In genomic region chr16:70610273-70611223, GRCh38 we compare ENCODE assay signal across 26 cellular contexts. TPM values are rescaled to one million over a fixed set of nuclear protein-coding genes. Genes with fewer than 3 reads are reported as not detected.
A peak's percentile ranks its signal among the peaks of the same experiment; 100 is the strongest.
DNase-seq lines count a peak whose midpoint lies in the region; ATAC-seq, FAIRE-seq and TF ChIP-seq lines count a peak whose summit lies in the region.
"Had no signal": no experiment of that assay in that cellular context is flagged by ENCODE, and none has a peak within 500 bp of the region (broad histone marks: within the 10 kb centered on the region; RNA-seq: fewer than 3 reads in every experiment).

No MANE protein-coding gene starts in this region.

- no peak overlapping the region for H3K4me3 ChIP-seq in A549
- no peak overlapping the region for H3K4me3 ChIP-seq in body of pancreas
- H3K4me3 ChIP-seq in neuronal stem cell (ENCODE audit: low read length in 2 of 2), result no peak overlapping the region
- H3K4me3 ChIP-seq: BLaER1 treated with 17β-estradiol and CSF1 and Interleukin-3, amounts not matched to agents 10 nM and 100 nM; dorsolateral prefrontal cortex; lung; pancreas; SJCRH30 had no signal

- no peak overlapping the region for H3K4me2 ChIP-seq in A549
- H3K4me2 ChIP-seq in neuronal stem cell (ENCODE audit: insufficient read depth, low read length, poor library complexity, severe bottlenecking), result no peak overlapping the region
- H3K4me2 ChIP-seq: BLaER1 treated with 17β-estradiol and CSF1 and Interleukin-3, amounts not matched to agents 10 nM and 100 nM had no signal

- no peaks in the 10 kb centered on the region for H3K4me1 Mint-ChIP-seq in stimulated activated naive CD8-positive, alpha-beta T cell treated with anti-CD3 and anti-CD28 coated beads, Interleukin-15, amount 100 ng/mL, for 72 hours
- H3K4me1 Mint-ChIP-seq: activated naive CD4-positive, alpha-beta T cell treated with anti-CD3 and anti-CD28 coated beads, Interleukin-2, amount 50 U/mL, for 24 hours; brain; naive B cell had no signal

- 67% methylated on average over 18 of the region's 18 CpGs for WGBS in A549 (ENCODE audit: missing lambda C conversion rate)
- WGBS in body of pancreas, 2 donors, result 77 to 82% methylated on average over 18 of the region's 18 CpGs
- WGBS in neuronal stem cell (ENCODE audit: extremely low coverage in 2 of 2, insufficient read length in 2 of 2, insufficient replicate concordance in 1 of 2), 2 donors, result no CpG with 5 or more reads among the region's 18 CpGs

- no peak overlapping the region for H3K4ac ChIP-seq in neuronal stem cell (ENCODE audit: low read length)

- intact Hi-C loops in body of pancreas (cut with DNase I) (no loop called here), left cardiac atrium (cut with DNase I) (no loop called here)

- no peak for TF ChIP-seq EP300 in A549 (IDR thresholded peaks at IDR 0.05)

- no peak overlapping the region for H3K27ac Mint-ChIP-seq in stimulated activated naive CD8-positive, alpha-beta T cell treated with anti-CD3 and anti-CD28 coated beads, Interleukin-15, amount 100 ng/mL, for 72 hours
- H3K27ac Mint-ChIP-seq in activated naive CD4-positive, alpha-beta T cell treated with anti-CD3 and anti-CD28 coated beads, Interleukin-2, amount 50 U/mL, for 72 hours, result no peak overlapping the region
- H3K27ac Mint-ChIP-seq: activated CD8-positive, alpha-beta T cell treated with anti-CD3 and anti-CD28 coated beads, Interleukin-2, amount 10 ng/mL, durations not matched to agents 7 days and 5 days; activated naive CD4-positive, alpha-beta T cell treated with anti-CD3 and anti-CD28 coated beads, Interleukin-2, amount 50 U/mL, for 24 hours; brain; naive B cell; T-helper 1 cell treated with Interleukin-12 subunit alpha and Interleukin-12 subunit beta and Interleukin-4 antibody, amounts not matched to agents 30 μg/mL and 1 μg/mL, for 36 hours had no signal

- H3K14ac ChIP-seq in neuronal stem cell (ENCODE audit: low read length), result no peak overlapping the region

- H2BK12ac ChIP-seq in neuronal stem cell (ENCODE audit: low read length), result no peak overlapping the region

- no peak overlapping the region for H2BK5ac ChIP-seq in neuronal stem cell (ENCODE audit: low read length)

- H3K4me1 ChIP-seq in A549, result no peaks in the 10 kb centered on the region
- H3K4me1 ChIP-seq in body of pancreas, result peaks cover 11% of the 10 kb centered on the region
- no peaks in the 10 kb centered on the region for H3K4me1 ChIP-seq in neuronal stem cell (ENCODE audit: control insufficient read depth in 2 of 2, insufficient read depth in 1 of 2, low read depth in 1 of 2, low read length in 2 of 2)
- H3K4me1 ChIP-seq: BLaER1 treated with 17β-estradiol and CSF1 and Interleukin-3, amounts not matched to agents 10 nM and 100 nM; SJCRH30 had no signal

- no peak for TF ChIP-seq POLR2A in A549 (IDR thresholded peaks at IDR 0.05; ENCODE audit: low read length)
- no peak for TF ChIP-seq POLR2A in body of pancreas (IDR thresholded peaks at IDR 0.05)

- H3K36me3 ChIP-seq in body of pancreas (replicated peaks in 1 of 2; ENCODE audit: insufficient read depth in 1 of 2, low read depth in 2 of 2) (no peaks in the 10 kb centered on the region), neuronal stem cell (replicated peaks in 1 of 2; ENCODE audit: control insufficient read depth in 2 of 2, insufficient read depth in 2 of 2, low read length in 2 of 2) (no peaks in the 10 kb centered on the region)
- H3K36me3 ChIP-seq: BLaER1 treated with 17β-estradiol and CSF1 and Interleukin-3, amounts not matched to agents 10 nM and 100 nM; pancreas; SJCRH30 had no signal

- no peak overlapping the region for H2BK120ac ChIP-seq in neuronal stem cell (ENCODE audit: low read depth, low read length)

- no peaks in the 10 kb centered on the region for H3K27me3 Mint-ChIP-seq in stimulated activated naive CD8-positive, alpha-beta T cell treated with anti-CD3 and anti-CD28 coated beads, Interleukin-15, amount 100 ng/mL, for 72 hours
- H3K27me3 Mint-ChIP-seq: activated naive CD4-positive, alpha-beta T cell treated with anti-CD3 and anti-CD28 coated beads, Interleukin-2, amount 50 U/mL, for 24 hours had no signal

- FAIRE-seq in A549 (lab: Jason Lieb, UNC), result no peak
- FAIRE-seq: A204.1, pancreas had no signal

- H3K9ac ChIP-seq in neuronal stem cell (ENCODE audit: low read depth, low read length, poor library complexity), result no peak overlapping the region
- H3K9ac ChIP-seq: BLaER1 treated with 17β-estradiol and CSF1 and Interleukin-3, amounts not matched to agents 10 nM and 100 nM had no signal

- no peak overlapping the region for H4K91ac ChIP-seq in neuronal stem cell (ENCODE audit: low read depth, low read length, poor library complexity)

- no peaks in the 10 kb centered on the region for H3K9me3 Mint-ChIP-seq in stimulated activated naive CD8-positive, alpha-beta T cell treated with anti-CD3 and anti-CD28 coated beads, Interleukin-15, amount 100 ng/mL, for 72 hours
- no peaks in the 10 kb centered on the region for H3K9me3 Mint-ChIP-seq in activated naive CD4-positive, alpha-beta T cell treated with anti-CD3 and anti-CD28 coated beads, Interleukin-2, amount 50 U/mL, for 72 hours
- H3K9me3 Mint-ChIP-seq: activated naive CD4-positive, alpha-beta T cell treated with anti-CD3 and anti-CD28 coated beads, Interleukin-2, amount 50 U/mL, for 24 hours; brain; naive B cell; T-helper 1 cell treated with Interleukin-12 subunit alpha and Interleukin-12 subunit beta and Interleukin-4 antibody, amounts not matched to agents 30 μg/mL and 1 μg/mL, for 36 hours had no signal

- no peak for DNase-seq in A549 (ENCODE audit: low read depth in 1 of 2, low spot score in 1 of 2)
- DNase-seq in body of pancreas, result peak in 3 of 4 donors; percentile 28 to 53 (median 33)
- peak; percentile 46 for DNase-seq in left cardiac atrium
- DNase-seq in neuronal stem cell (ENCODE audit: low spot score), result no peak
- DNase-seq in activated T-cell treated with anti-CD3 and anti-CD28 coated beads, Interleukin-2, amount 50 U/mL, for 1 hour, result no peak
- no peak for DNase-seq in NCI-H2196 (lab: John Stamatoyannopoulos, UW; ENCODE audit: unreplicated experiment)
- no peak for DNase-seq in stimulated activated naive CD8-positive, alpha-beta T cell treated with anti-CD3 and anti-CD28 coated beads, Interleukin-15, amount 100 ng/mL, for 72 hours
- no peak for DNase-seq in activated naive CD4-positive, alpha-beta T cell treated with anti-CD3 and anti-CD28 coated beads, Interleukin-2, amount 50 U/mL, for 72 hours (ENCODE audit: low spot score in 2 of 2)
- DNase-seq: activated CD8-positive, alpha-beta T cell treated with anti-CD3 and anti-CD28 coated beads, Interleukin-2, amount 10 ng/mL, durations not matched to agents 7 days and 5 days; activated T-cell treated with anti-CD3 and anti-CD28 coated beads, Interleukin-2, amount 50 U/mL, for 48 hours; EL; naive B cell; NCI-H1417 treated with DMSO at 0.1 percent for 48 hours; NCI-H2171; NCI-H748 treated with DMSO at 0.1 percent for 48 hours; OCI-M1; pancreas; SJCRH30; stimulated activated CD4-positive, alpha-beta T cell treated with anti-CD3 and anti-CD28 coated beads, Interleukin-2, amount 100 ng/mL, for 48 hours had no signal

- ATAC-seq in A549 (peak; percentile 38 to 56; a peak in 2 of 6 replicates), body of pancreas (peak; percentile 30), left cardiac atrium (peak; percentile 49 to 59)
- ATAC-seq in stimulated activated naive CD8-positive, alpha-beta T cell treated with anti-CD3 and anti-CD28 coated beads, Interleukin-15, amount 100 ng/mL, for 72 hours, result no peak
- no peak for ATAC-seq in activated naive CD4-positive, alpha-beta T cell treated with anti-CD3 and anti-CD28 coated beads, Interleukin-2, amount 50 U/mL, for 72 hours
- ATAC-seq: activated CD8-positive, alpha-beta T cell treated with anti-CD3 and anti-CD28 coated beads, Interleukin-2, amount 10 ng/mL, durations not matched to agents 7 days and 5 days; pancreas had no signal

- TF ChIP-seq RAD21 in A549 (conservative IDR thresholded peaks at IDR 0.05 in 1 of 2, IDR thresholded peaks at IDR 0.05 in 1 of 2), result no peak

- no peak overlapping the region for H4K8ac ChIP-seq in neuronal stem cell (ENCODE audit: low read depth, low read length)

- TF ChIP-seq CTCF in A549 (IDR thresholded peaks at IDR 0.05) (no peak), body of pancreas (IDR thresholded peaks at IDR 0.05) (no peak)

- H3K23ac ChIP-seq in neuronal stem cell (ENCODE audit: low read depth, low read length, poor library complexity), result no peak overlapping the region

- H2AFZ ChIP-seq in neuronal stem cell (ENCODE audit: low read length), result no peak overlapping the region

- no peaks in the 10 kb centered on the region for H3K79me1 ChIP-seq in neuronal stem cell (ENCODE audit: low read depth, low read length)

- H2BK15ac ChIP-seq in neuronal stem cell (ENCODE audit: low read length), result no peak overlapping the region

- no peaks in the 10 kb centered on the region for H3K27me3 ChIP-seq in body of pancreas
- no peaks in the 10 kb centered on the region for H3K27me3 ChIP-seq in neuronal stem cell (ENCODE audit: control insufficient read depth in 3 of 3, insufficient read depth in 3 of 3, low read depth in 1 of 3, low read length in 3 of 3)
- H3K27me3 ChIP-seq: BLaER1 treated with 17β-estradiol and CSF1 and Interleukin-3, amounts not matched to agents 10 nM and 100 nM; dorsolateral prefrontal cortex; pancreas; SJCRH30 had no signal

- CTCF ChIA-PET in A549 (lab: Yijun Ruan, JAX), result interaction anchor here (1.4 kb wide), 2 partner anchors 17 to 20 kb away, joined by 3 read pairs; no protein-coding TSS in a partner anchor

- H3K9me3 ChIP-seq in A549 (no peaks in the 10 kb centered on the region), body of pancreas (no peaks in the 10 kb centered on the region), neuronal stem cell (replicated peaks in 1 of 2; ENCODE audit: control insufficient read depth in 2 of 2, insufficient read depth in 1 of 2, low read depth in 1 of 2, low read length in 2 of 2) (no peaks in the 10 kb centered on the region)
- H3K9me3 ChIP-seq: BLaER1 treated with 17β-estradiol and CSF1 and Interleukin-3, amounts not matched to agents 10 nM and 100 nM; pancreas; SJCRH30 had no signal

- H3K36me3 Mint-ChIP-seq in activated naive CD4-positive, alpha-beta T cell treated with anti-CD3 and anti-CD28 coated beads, Interleukin-2, amount 50 U/mL, for 72 hours, result no peaks in the 10 kb centered on the region
- H3K36me3 Mint-ChIP-seq: activated naive CD4-positive, alpha-beta T cell treated with anti-CD3 and anti-CD28 coated beads, Interleukin-2, amount 50 U/mL, for 24 hours; brain; naive B cell had no signal

- no peak overlapping the region for H2AK5ac ChIP-seq in neuronal stem cell (ENCODE audit: low read depth, low read length)

- POLR2A ChIA-PET in A549 (lab: Yijun Ruan, JAX), result interaction anchor here (0.6 kb wide), 1 partner anchor 29 kb away, joined by 3 read pairs; no protein-coding TSS in a partner anchor

- H3K4me3 Mint-ChIP-seq in stimulated activated naive CD8-positive, alpha-beta T cell treated with anti-CD3 and anti-CD28 coated beads, Interleukin-15, amount 100 ng/mL, for 72 hours, result no peak overlapping the region
- H3K4me3 Mint-ChIP-seq: activated CD8-positive, alpha-beta T cell treated with anti-CD3 and anti-CD28 coated beads, Interleukin-2, amount 10 ng/mL, durations not matched to agents 7 days and 5 days; activated naive CD4-positive, alpha-beta T cell treated with anti-CD3 and anti-CD28 coated beads, Interleukin-2, amount 50 U/mL, for 24 hours; brain; naive B cell; T-helper 1 cell treated with Interleukin-12 subunit alpha and Interleukin-12 subunit beta and Interleukin-4 antibody, amounts not matched to agents 30 μg/mL and 1 μg/mL, for 36 hours had no signal

- H3K27ac ChIP-seq in A549 (no peak overlapping the region), body of pancreas (no peak overlapping the region), neuronal stem cell (replicated peaks; ENCODE audit: low read length) (no peak overlapping the region)
- H3K27ac ChIP-seq: BLaER1 treated with 17β-estradiol and CSF1 and Interleukin-3, amounts not matched to agents 10 nM and 100 nM; dorsolateral prefrontal cortex; pancreas; SJCRH30 had no signal

- H3K18ac ChIP-seq in neuronal stem cell (ENCODE audit: low read length), result peak overlapping the region; percentile 38

RNA-seq across cellular contexts. Expression of gene IL34, which starts 35.8 kb away (rescaled TPM):
- polyA plus RNA-seq in A549 (2011; rRNA removed) (0.12 and 0.25 TPM in 2 replicates), A549 (2017; fragmentation: RNase III; extraction: RNeasy Plus Mini Kit Qiagen cat#74134 plus additional on column Dnase treatment) (0.29 to 0.89 TPM (median 0.40 TPM) in 3 replicates)
- polyA plus RNA-seq in A549 (2012; cell fraction: cytosol; rRNA removed), result 0.73 and 1.2 TPM in 2 replicates
- polyA plus RNA-seq in A549 (2012; cell fraction: nucleus; rRNA removed), result 0.94 and 1.5 TPM in 2 replicates
- 0.41 TPM in 1 of 2 replicates, not detected in the other for polyA minus RNA-seq in A549 (2011; rRNA and poly(A)+ RNA removed)
- total RNA-seq in body of pancreas (1 to 10 TPM in 1 of 2 donors, under 1 TPM in 1; 0.78 to 3.0 TPM), left cardiac atrium (1 to 10 TPM; 1.4 to 4.0 TPM)
- polyA plus RNA-seq in neuronal stem cell (2013, experiment 1 of 2), result not detected
- polyA plus RNA-seq in neuronal stem cell (2013, experiment 2 of 2), result 0.03 TPM
- not detected for total RNA-seq in activated naive CD4-positive, alpha-beta T cell treated with anti-CD3 and anti-CD28 coated beads, Interleukin-2, amount 50 U/mL, for 72 hours

Comparison
In these comparisons a context has a peak if more than half of its experiments do, and no peak if none do; other contexts are left out.
1. ATAC-seq: peak in A549 (2 of 2), body of pancreas (single experiment) and left cardiac atrium (2 of 2); none in stimulated activated naive CD8-positive, alpha-beta T cell treated with anti-CD3 and anti-CD28 coated beads, Interleukin-15, amount 100 ng/mL, for 72 hours (single experiment) and activated naive CD4-positive, alpha-beta T cell treated with anti-CD3 and anti-CD28 coated beads, Interleukin-2, amount 50 U/mL, for 72 hours (0 of 2).
2. DNase-seq: peak in body of pancreas (3 of 4) and left cardiac atrium (single experiment); none in A549 (0 of 2), neuronal stem cell (single experiment), activated T-cell treated with anti-CD3 and anti-CD28 coated beads, Interleukin-2, amount 50 U/mL, for 1 hour (single experiment), NCI-H2196 (single experiment), stimulated activated naive CD8-positive, alpha-beta T cell treated with anti-CD3 and anti-CD28 coated beads, Interleukin-15, amount 100 ng/mL, for 72 hours (0 of 2) and activated naive CD4-positive, alpha-beta T cell treated with anti-CD3 and anti-CD28 coated beads, Interleukin-2, amount 50 U/mL, for 72 hours (0 of 2).